In genomic region chr11:7904910-7905309, GRCh38 we compare ENCODE assay signal across 14 cellular contexts. TPM values are rescaled to one million over a fixed set of nuclear protein-coding genes. Genes with fewer than 3 reads are reported as not detected.
DNase-seq lines count a peak whose midpoint lies in the region; ATAC-seq and TF ChIP-seq lines count a peak whose summit lies in the region.
"Had no signal": no experiment of that assay in that cellular context is flagged by ENCODE, and none has a peak within 500 bp of the region (broad histone marks: within the 10 kb centered on the region; RNA-seq: fewer than 3 reads in every experiment).

No MANE protein-coding gene starts in this region.

- H3K27me3 ChIP-seq in body of pancreas: no peaks in the 10 kb centered on the region
- H3K27me3 ChIP-seq in thoracic aorta (replicated peaks; ENCODE audit: insufficient read depth): no peaks in the 10 kb centered on the region

- no peaks in the 10 kb centered on the region for H3K36me3 Mint-ChIP-seq in HFFc6 (ENCODE audit: low read depth)

- TF ChIP-seq POLR2A in body of pancreas (IDR thresholded peaks at IDR 0.05): no peak

- TF ChIP-seq CTCF in HFFc6 (IDR thresholded peaks at IDR 0.05): peak; percentile 71
- peak in 4 of 7 experiments; percentile 34 to 59 (median 46) for TF ChIP-seq CTCF in body of pancreas (IDR thresholded peaks at IDR 0.05)
- TF ChIP-seq CTCF in thoracic aorta (IDR thresholded peaks at IDR 0.05): peak; percentile 10

- no peaks in the 10 kb centered on the region for H3K9me3 Mint-ChIP-seq in HFFc6

- no peak overlapping the region; the same call in 1 of the 2 replicates for H3K4me3 Mint-ChIP-seq in HFFc6

- no peak overlapping the region for H3K27ac ChIP-seq in body of pancreas
- H3K27ac ChIP-seq in thoracic aorta: peak overlapping the region; percentile 56 to 67
- H3K27ac ChIP-seq: KMS-11 had no signal

- H3K27me3 Mint-ChIP-seq in HFFc6 (ENCODE audit: insufficient read depth): no peaks in the 10 kb centered on the region

- no peak for ATAC-seq in body of pancreas
- no peak for ATAC-seq in thoracic aorta (ENCODE audit: insufficient number of reproducible peaks, low FRiP score, low read depth)
- no peak for ATAC-seq in HG03432 (IDR thresholded peaks at IDR 0.05; ENCODE audit: unreplicated experiment)
- ATAC-seq in HG03354 (IDR thresholded peaks at IDR 0.05; ENCODE audit: poor library complexity, severe bottlenecking, unreplicated experiment): no peak

- intact Hi-C loops in body of pancreas (cut with DNase I): loop anchor here (5.0 kb wide), 1 partner anchor 87 kb away; no protein-coding TSS in a partner anchor

- peak overlapping the region; percentile 71; the same call in 1 of the 2 replicates for H3K27ac Mint-ChIP-seq in HFFc6

- peaks cover 84% of the 10 kb centered on the region for H3K4me1 Mint-ChIP-seq in HFFc6 (ENCODE audit: low read depth)

- H3K36me3 ChIP-seq in body of pancreas (replicated peaks in 1 of 2; ENCODE audit: insufficient read depth in 1 of 2, low read depth in 2 of 2) (no peaks in the 10 kb centered on the region), thoracic aorta (no peaks in the 10 kb centered on the region)

- H3K9me3 ChIP-seq in body of pancreas (no peaks in the 10 kb centered on the region), iPS-18c (ENCODE audit: control insufficient read depth, insufficient read depth, low read length) (no peaks in the 10 kb centered on the region), thoracic aorta (no peaks in the 10 kb centered on the region)

- H3K4me1 ChIP-seq in body of pancreas (peaks cover 20% of the 10 kb centered on the region), thoracic aorta (ENCODE audit: control insufficient read depth in 1 of 2, low read depth in 2 of 2) (peaks cover 16 to 21% of the 10 kb centered on the region in 2 donors)

- WGBS in body of pancreas, 2 donors: 61 to 66% methylated on average over 4 of the region's 4 CpGs

- DNase-seq in HFFc6: peak; percentile 67
- no peak for DNase-seq in body of pancreas
- DNase-seq in thoracic aorta (ENCODE audit: low spot score): no peak
- no peak for DNase-seq in hypothalamus (lab: John Stamatoyannopoulos, UW)
- no peak for DNase-seq in A172 (ENCODE audit: low spot score)
- DNase-seq: activated CD8-positive, alpha-beta memory T cell treated with anti-CD3 and anti-CD28 coated beads, Interleukin-2, amount 50 U/mL, for 48 hours; caudate nucleus; NCI-H526 treated with DMSO at 0.1 percent for 48 hours; posterior cingulate gyrus; T-helper 2 cell had no signal

- H3K4me3 ChIP-seq in body of pancreas (no peak overlapping the region), iPS-18c (ENCODE audit: insufficient read depth, low read depth, low read length) (peak overlapping the region; percentile 10; the same call in 1 of the 2 replicates), thoracic aorta (peak overlapping the region; percentile 54)

RNA-seq across cellular contexts. Expression of gene OR10A6, which starts 26.2 kb away (rescaled TPM):
- total RNA-seq in HFFc6 (2021; fragmentation: NEBNext Ultra II Directional; extraction: Animal tissue kit (Norgen Biotek cat#: 25700)): under 1 TPM in 5 of 6 experiments, not detected in 1; 0.05 to 0.28 (median 0.14) TPM
- total RNA-seq in body of pancreas (not detected), thoracic aorta (not detected)
- total RNA-seq in A172 (2014; rRNA removed; shearing (Covaris generic)): not detected in 2 replicates

RNA-seq across cellular contexts. Expression of gene OR10A3, which starts 36.6 kb away (rescaled TPM):
- total RNA-seq in HFFc6 (2021; fragmentation: NEBNext Ultra II Directional; extraction: Animal tissue kit (Norgen Biotek cat#: 25700)): under 1 TPM in 2 of 6 experiments, not detected in 4; 0.12 to 0.17 TPM
- total RNA-seq in body of pancreas (not detected), thoracic aorta (not detected)
- total RNA-seq in A172 (2014; rRNA removed; shearing (Covaris generic)): not detected in 2 replicates

Comparison
In these comparisons a context has a peak if more than half of its experiments do, and no peak if none do; other contexts are left out.
1. CTCF ChIP-seq: peak in every context shown above with its lines; median percentile 71 in HFFc6; 46 in body of pancreas; 10 in thoracic aorta.
2. H3K27ac ChIP-seq: peak in thoracic aorta (2 of 2); none in body of pancreas (0 of 4).
3. H3K4me3 ChIP-seq: peak in iPS-18c (single experiment) and thoracic aorta (single experiment); none in body of pancreas (0 of 2).